Comparison of ENCODE assay signal across 17 cellular contexts in the genomic region with DNA sequence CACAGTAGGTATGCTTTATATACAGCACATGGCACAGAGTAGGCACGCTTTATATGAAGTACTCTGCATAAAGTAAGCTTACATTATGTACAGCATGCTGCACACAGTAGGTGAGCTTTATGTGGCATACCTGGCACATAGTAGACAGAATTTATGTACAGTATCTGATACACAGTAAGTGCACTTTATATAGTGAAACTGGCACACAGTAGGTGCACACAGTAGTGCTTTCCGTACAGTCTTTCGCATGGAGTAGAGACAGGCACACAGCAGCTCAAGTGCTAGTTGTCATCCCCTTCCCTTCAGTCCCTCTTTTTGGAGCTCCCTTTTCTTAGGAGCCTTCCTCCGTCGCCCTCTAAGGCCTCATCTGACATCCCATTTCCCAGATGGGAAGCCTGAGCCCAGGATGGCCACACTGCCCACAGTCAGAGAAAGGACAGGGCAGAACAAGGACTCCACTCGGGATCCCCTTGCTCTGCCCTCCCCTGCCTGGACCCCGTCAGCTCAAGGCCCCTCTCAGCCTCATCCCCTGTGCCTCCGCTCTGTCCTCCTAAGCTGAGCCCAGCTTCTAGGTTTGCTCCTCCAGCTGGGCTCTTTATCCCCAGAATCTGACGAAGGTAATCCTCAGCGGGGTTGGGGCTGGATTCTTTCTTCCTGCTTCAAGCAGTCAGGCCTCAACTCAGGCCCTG. TPM values are rescaled to one million over a fixed set of nuclear protein-coding genes. Genes with fewer than 3 reads are reported as not detected.
DNase-seq lines count a peak whose midpoint lies in the region; ATAC-seq, FAIRE-seq and TF ChIP-seq lines count a peak whose summit lies in the region.
"Had no signal": no experiment of that assay in that cellular context is flagged by ENCODE, and none has a peak within 500 bp of the region (broad histone marks: within the 10 kb centered on the region; RNA-seq: fewer than 3 reads in every experiment).

No MANE protein-coding gene starts in this region.

- intact Hi-C loops in lower lobe of right lung (cut with DNase I) (no loop called here), stomach (cut with DNase I; ENCODE audit: low total_unique reads) (no loop called here)

- no peaks in the 10 kb centered on the region for H3K36me3 Mint-ChIP-seq in T-helper 17 cell (ENCODE audit: low read depth)
- H3K36me3 Mint-ChIP-seq: activated naive CD8-positive, alpha-beta T cell treated with anti-CD3 and anti-CD28 coated beads, Interleukin-2, amount 10 ng/mL, durations not matched to agents 7 days and 5 days had no signal

- peak overlapping the region; percentile 85 for H3K27ac Mint-ChIP-seq in T-helper 17 cell
- H3K27ac Mint-ChIP-seq: activated naive CD8-positive, alpha-beta T cell treated with anti-CD3 and anti-CD28 coated beads, Interleukin-2, amount 10 ng/mL, durations not matched to agents 7 days and 5 days; nephron had no signal

- H3K36me3 ChIP-seq in lower lobe of right lung = no peaks in the 10 kb centered on the region
- H3K36me3 ChIP-seq in stomach = no peaks in the 10 kb centered on the region
- H3K36me3 ChIP-seq: BLaER1 treated with 17β-estradiol and CSF1 and Interleukin-3, amounts not matched to agents 10 nM and 100 nM; breast epithelium had no signal

- no peak for TF ChIP-seq EP300 in stomach (IDR thresholded peaks at IDR 0.05)

- no peak for ATAC-seq in T-helper 17 cell
- peak in 1 of 2 donors; percentile 22 for ATAC-seq in lower lobe of right lung
- no peak for ATAC-seq in HG03108 (IDR thresholded peaks at IDR 0.05; ENCODE audit: unreplicated experiment)
- ATAC-seq in HG03175 (IDR thresholded peaks at IDR 0.05; ENCODE audit: unreplicated experiment) = no peak
- ATAC-seq in omental fat pad (ENCODE audit: low FRiP score) = no peak

- 45 to 54% (median 51%) methylated on average over 10 of the region's 10 CpGs for WGBS in stomach, 5 donors

- H3K27ac ChIP-seq in lower lobe of right lung = peak overlapping the region; percentile 62
- H3K27ac ChIP-seq in stomach = peak overlapping the region; percentile 55 to 84 (median 74)
- H3K27ac ChIP-seq: BLaER1 treated with 17β-estradiol and CSF1 and Interleukin-3, amounts not matched to agents 10 nM and 100 nM had no signal

- no peak for FAIRE-seq in H54 (lab: Jason Lieb, UNC)

- DNase-seq in H54 (ENCODE audit: insufficient read length, low spot score) (peak; percentile 42), T-helper 17 cell (no peak), lower lobe of right lung (no peak), stomach (no peak), omental fat pad (ENCODE audit: low spot score) (no peak)
- DNase-seq: activated naive CD8-positive, alpha-beta T cell treated with anti-CD3 and anti-CD28 coated beads, Interleukin-2, amount 10 ng/mL, durations not matched to agents 7 days and 5 days; activated T-cell treated with anti-CD3 and anti-CD28 coated beads, Interleukin-2, amount 50 U/mL, for 4 hours; effector CD8-positive, alpha-beta T cell; NCI-H1048; NCI-H69 had no signal

- H3K4me1 ChIP-seq in lower lobe of right lung (peaks cover 10% of the 10 kb centered on the region), stomach (peaks cover 0 to 19% (median 14%) of the 10 kb centered on the region in 4 donors)
- H3K4me1 ChIP-seq: breast epithelium had no signal

- H3K4me3 ChIP-seq in lower lobe of right lung = no peak overlapping the region
- no peak overlapping the region for H3K4me3 ChIP-seq in stomach
- H3K4me3 ChIP-seq: BLaER1 treated with 17β-estradiol and CSF1 and Interleukin-3, amounts not matched to agents 10 nM and 100 nM had no signal

- H3K27me3 ChIP-seq in lower lobe of right lung (ENCODE audit: low read depth) = peaks cover 4% of the 10 kb centered on the region
- peaks cover 0 to 2% (median 0%) of the 10 kb centered on the region in 3 donors for H3K27me3 ChIP-seq in stomach
- H3K27me3 ChIP-seq: BLaER1 treated with 17β-estradiol and CSF1 and Interleukin-3, amounts not matched to agents 10 nM and 100 nM; breast epithelium had no signal

- no peaks in the 10 kb centered on the region for H3K27me3 Mint-ChIP-seq in T-helper 17 cell
- H3K27me3 Mint-ChIP-seq: activated naive CD8-positive, alpha-beta T cell treated with anti-CD3 and anti-CD28 coated beads, Interleukin-2, amount 10 ng/mL, durations not matched to agents 7 days and 5 days had no signal

- H3K9me3 ChIP-seq in T-helper 17 cell (ENCODE audit: control insufficient read depth, low read length, poor library complexity, severe bottlenecking) (no peaks in the 10 kb centered on the region), lower lobe of right lung (no peaks in the 10 kb centered on the region), stomach (no peaks in the 10 kb centered on the region)
- H3K9me3 ChIP-seq: BLaER1 treated with 17β-estradiol and CSF1 and Interleukin-3, amounts not matched to agents 10 nM and 100 nM; breast epithelium had no signal

- no peak overlapping the region for H3K4me3 Mint-ChIP-seq in T-helper 17 cell
- H3K4me3 Mint-ChIP-seq: activated naive CD8-positive, alpha-beta T cell treated with anti-CD3 and anti-CD28 coated beads, Interleukin-2, amount 10 ng/mL, durations not matched to agents 7 days and 5 days; activated T-cell treated with anti-CD3 and anti-CD28 coated beads, Interleukin-2, amount 50 U/mL, for 4 hours; nephron had no signal

- TF ChIP-seq POLR2A in H54 (IDR thresholded peaks at IDR 0.05; ENCODE audit: low read depth, low read length) = no peak
- no peak for TF ChIP-seq POLR2A in stomach (IDR thresholded peaks at IDR 0.05)

- TF ChIP-seq CTCF in lower lobe of right lung (IDR thresholded peaks at IDR 0.05) (no peak), stomach (IDR thresholded peaks at IDR 0.05) (no peak), omental fat pad (IDR thresholded peaks at IDR 0.05) (no peak)

- H3K4me1 Mint-ChIP-seq in T-helper 17 cell = peaks cover 24% of the 10 kb centered on the region
- H3K4me1 Mint-ChIP-seq: nephron had no signal

RNA-seq across cellular contexts. Expression of a gene that starts 0.9 kb away (rescaled TPM):
- total RNA-seq in T-helper 17 cell (1 to 10 TPM; 1.9 to 5.2 TPM), lower lobe of right lung (4.5 TPM), stomach (100 to 1,000 TPM in 1 of 5 donors, 10 to 100 TPM in 4; 16.1 to 113 (median 38.2) TPM), omental fat pad (10 to 100 TPM in 2 of 4 donors, 1 to 10 TPM in 2; 3.0 to 58.6 (median 11.9) TPM)
- polyA plus RNA-seq in stomach = 10 to 100 TPM in 2 of 3 donors, 1 to 10 TPM in 1; 2.5 to 47.1 (median 10.2) TPM
- total RNA-seq: activated T-cell treated with anti-CD3 and anti-CD28 coated beads, Interleukin-2, amount 50 U/mL, for 4 hours; pulmonary artery endothelial cell had no signal

RNA-seq across cellular contexts. Expression of a gene that starts 31.3 kb away (rescaled TPM):
- under 1 TPM in 1 of 2 donors, not detected in 1; 0.22 TPM for total RNA-seq in T-helper 17 cell
- 2.8 TPM for total RNA-seq in lower lobe of right lung
- total RNA-seq in stomach = 100 to 1,000 TPM in 1 of 5 donors, 10 to 100 TPM in 2, 1 to 10 TPM in 2; 4.9 to 100 (median 20.6) TPM
- 1 to 10 TPM in 1 of 3 donors, under 1 TPM in 2; 0.25 to 5.4 (median 0.31) TPM for polyA plus RNA-seq in stomach
- 10 to 100 TPM in 1 of 4 donors, 1 to 10 TPM in 2, under 1 TPM in 1; 0.31 to 11.5 (median 1.5) TPM for total RNA-seq in omental fat pad
- total RNA-seq: activated naive CD8-positive, alpha-beta T cell treated with anti-CD3 and anti-CD28 coated beads, Interleukin-2, amount 10 ng/mL, durations not matched to agents 7 days and 5 days had no signal

RNA-seq across cellular contexts. Expression of a gene that starts 55.8 kb away (rescaled TPM):
- total RNA-seq in T-helper 17 cell = not detected
- not detected for total RNA-seq in lower lobe of right lung
- total RNA-seq in stomach = not detected
- polyA plus RNA-seq in stomach = not detected
- not detected for total RNA-seq in omental fat pad
- total RNA-seq: activated naive CD8-positive, alpha-beta T cell treated with anti-CD3 and anti-CD28 coated beads, Interleukin-2, amount 10 ng/mL, durations not matched to agents 7 days and 5 days; activated T-cell treated with anti-CD3 and anti-CD28 coated beads, Interleukin-2, amount 50 U/mL, for 4 hours; breast epithelium; pulmonary artery endothelial cell; temporal lobe had no signal

RNA-seq across cellular contexts. Expression of a gene that starts 57.0 kb away (rescaled TPM):
- total RNA-seq in T-helper 17 cell (not detected), lower lobe of right lung (not detected), stomach (not detected), omental fat pad (not detected)
- polyA plus RNA-seq in stomach = not detected
- total RNA-seq: activated naive CD8-positive, alpha-beta T cell treated with anti-CD3 and anti-CD28 coated beads, Interleukin-2, amount 10 ng/mL, durations not matched to agents 7 days and 5 days; activated T-cell treated with anti-CD3 and anti-CD28 coated beads, Interleukin-2, amount 50 U/mL, for 4 hours; pulmonary artery endothelial cell; temporal lobe had no signal
